15 cellular contexts compared by ENCODE assay signal in genomic region chr2:174003635-174004310, GRCh38. TPM values are rescaled to one million over a fixed set of nuclear protein-coding genes. Genes with fewer than 3 reads are reported as not detected.
DNase-seq lines count a peak whose midpoint lies in the region; ATAC-seq, FAIRE-seq and TF ChIP-seq lines count a peak whose summit lies in the region.
"Had no signal": no experiment of that assay in that cellular context is flagged by ENCODE, and none has a peak within 500 bp of the region (broad histone marks: within the 10 kb centered on the region; RNA-seq: fewer than 3 reads in every experiment).

No MANE protein-coding gene starts in this region.

- 73 to 77% methylated on average over 14 of the region's 14 CpGs for WGBS in heart right ventricle, 2 donors
- WGBS in small intestine, 3 donors = 29 to 66% (median 41%) methylated on average over 14 of the region's 14 CpGs

- H3K4me3 ChIP-seq in HFF-Myc (replicated peaks; ENCODE audit: low read depth, low read length) (no peak overlapping the region), SJCRH30 (no peak overlapping the region), heart right ventricle (no peak overlapping the region), small intestine (ENCODE audit: low read depth in 1 of 2, low read length in 2 of 2) (no peak overlapping the region)
- H3K4me3 ChIP-seq in CD8-positive, alpha-beta T cell (ENCODE audit: low read depth, low read length) = no peak overlapping the region
- H3K4me3 ChIP-seq: colonic mucosa, left lung had no signal

- H3K27ac Mint-ChIP-seq in CD8-positive, alpha-beta T cell = no peak overlapping the region
- H3K27ac Mint-ChIP-seq: activated naive CD8-positive, alpha-beta T cell had no signal

- FAIRE-seq in small intestine (lab: Jason Lieb, UNC) = no peak

- H3K27me3 Mint-ChIP-seq in CD8-positive, alpha-beta T cell (ENCODE audit: low read depth) = no peaks in the 10 kb centered on the region

- no peak overlapping the region for H3K4me3 Mint-ChIP-seq in CD8-positive, alpha-beta T cell
- H3K4me3 Mint-ChIP-seq: activated naive CD8-positive, alpha-beta T cell had no signal

- DNase-seq in HFF-Myc (ENCODE audit: extremely low read depth, low read depth) (no peak), SJCRH30 (peak; percentile 79 to 83), heart right ventricle (peak in 1 of 2 donors; percentile 30), small intestine (peak; percentile 85)
- no peak for DNase-seq in CD8-positive, alpha-beta T cell
- DNase-seq: colonic mucosa; COR-L47; foreskin melanocyte; left lung; occipital lobe; stimulated activated naive CD4-positive, alpha-beta T cell; T-helper 2 cell had no signal

- H3K36me3 Mint-ChIP-seq in CD8-positive, alpha-beta T cell = no peaks in the 10 kb centered on the region

- H3K9me3 ChIP-seq in SJCRH30 (replicated peaks) (0 out of 2 replicates have a peak, but pooled peaks cover 2% of the 10 kb centered on the region), heart right ventricle (no peaks in the 10 kb centered on the region), small intestine (ENCODE audit: control insufficient read depth, low read depth) (no peaks in the 10 kb centered on the region)
- H3K9me3 ChIP-seq in CD8-positive, alpha-beta T cell (ENCODE audit: low read length) = no peaks in the 10 kb centered on the region
- H3K9me3 ChIP-seq: colonic mucosa, left lung had no signal

- intact Hi-C loops in heart right ventricle (cut with DNase I) = no loop called here
- intact Hi-C loops in CD8-positive, alpha-beta T cell (cut with DNase I, micrococcal nuclease) = loop anchor here in 1 of 2 experiments (5.0 kb wide), 1 partner anchor 36 kb away; the partner anchor contains the start of gene SP3

- peak; percentile 29 for TF ChIP-seq CTCF in HFF-Myc (IDR thresholded peaks at IDR 0.05; ENCODE audit: low read depth, low read length, missing control alignments)
- TF ChIP-seq CTCF in heart right ventricle (IDR thresholded peaks at IDR 0.05) = peak in 7 of 9 donors; percentile 19 to 53 (median 42)
- no peak for TF ChIP-seq CTCF in CD8-positive, alpha-beta T cell (IDR thresholded peaks at IDR 0.05)

- H3K4me1 ChIP-seq in SJCRH30 = peaks cover 22% of the 10 kb centered on the region
- peaks cover 3 to 42% (median 25%) of the 10 kb centered on the region in 9 donors for H3K4me1 ChIP-seq in heart right ventricle
- peaks cover 0 to 2% of the 10 kb centered on the region in 2 donors for H3K4me1 ChIP-seq in small intestine (ENCODE audit: control insufficient read depth in 2 of 2, insufficient read depth in 1 of 2, low read depth in 1 of 2, low read length in 1 of 2)
- no peaks in the 10 kb centered on the region for H3K4me1 ChIP-seq in CD8-positive, alpha-beta T cell (ENCODE audit: insufficient read depth, low read length)
- H3K4me1 ChIP-seq: colonic mucosa had no signal

- CTCF ChIA-PET in CD8-positive, alpha-beta T cell (lab: Charles Lee) = interaction anchor here (0.8 kb wide), 1 partner anchor 119 kb away, joined by 3 read pairs; no protein-coding TSS in a partner anchor

- H3K36me3 ChIP-seq in SJCRH30 = 0 out of 2 replicates have a peak, but pooled peaks cover 2% of the 10 kb centered on the region
- H3K36me3 ChIP-seq in heart right ventricle = no peaks in the 10 kb centered on the region
- H3K36me3 ChIP-seq in small intestine (ENCODE audit: control insufficient read depth in 2 of 2, insufficient read depth in 2 of 2, low read length in 2 of 2) = no peaks in the 10 kb centered on the region
- H3K36me3 ChIP-seq in CD8-positive, alpha-beta T cell (ENCODE audit: insufficient read depth, low read length) = no peaks in the 10 kb centered on the region
- H3K36me3 ChIP-seq: colonic mucosa, left lung had no signal

- no peaks in the 10 kb centered on the region for H3K9me3 Mint-ChIP-seq in CD8-positive, alpha-beta T cell

- H3K27ac ChIP-seq in SJCRH30 (no peak overlapping the region), heart right ventricle (peak overlapping the region in 5 of 10 donors; percentile 14 to 78 (median 65)), small intestine (ENCODE audit: low read depth in 1 of 2, low read length in 1 of 2) (no peak overlapping the region)
- no peak overlapping the region for H3K27ac ChIP-seq in CD8-positive, alpha-beta T cell (ENCODE audit: low read depth, low read length)
- H3K27ac ChIP-seq: colonic mucosa, left lung had no signal

- ATAC-seq in heart right ventricle (peak in 7 of 8 donors; percentile 51 to 72 (median 61)), GM18520 (IDR thresholded peaks at IDR 0.05; ENCODE audit: unreplicated experiment) (no peak), HG03139 (IDR thresholded peaks at IDR 0.05; ENCODE audit: unreplicated experiment) (no peak)
- ATAC-seq in CD8-positive, alpha-beta T cell = no peak
- ATAC-seq: left lung had no signal

- POLR2A ChIA-PET in CD8-positive, alpha-beta T cell (lab: Charles Lee) = no interaction called here

- H3K4me1 Mint-ChIP-seq in CD8-positive, alpha-beta T cell (ENCODE audit: low read depth) = no peaks in the 10 kb centered on the region

- H3K27me3 ChIP-seq in SJCRH30 = no peaks in the 10 kb centered on the region
- no peaks in the 10 kb centered on the region for H3K27me3 ChIP-seq in heart right ventricle
- no peaks in the 10 kb centered on the region for H3K27me3 ChIP-seq in small intestine (ENCODE audit: control insufficient read depth in 2 of 2, insufficient read depth in 2 of 2, low read length in 2 of 2)
- no peaks in the 10 kb centered on the region for H3K27me3 ChIP-seq in CD8-positive, alpha-beta T cell (ENCODE audit: insufficient read depth, low read length)
- H3K27me3 ChIP-seq: colonic mucosa, left lung had no signal

RNA-seq across cellular contexts. Expression of gene SP3, which starts 38.6 kb away (rescaled TPM):
- total RNA-seq in SJCRH30 (2014; rRNA removed; shearing (Covaris generic)) = 133 and 148 TPM in 2 replicates
- total RNA-seq in heart right ventricle = 10 to 100 TPM; 36.4 to 45.7 (median 41.0) TPM
- polyA plus RNA-seq in heart right ventricle = 10 to 100 TPM in 1 of 2 donors, 1 to 10 TPM in 1; 8.6 to 11.6 TPM
- 10 to 100 TPM; 15.0 to 22.7 (median 15.4) TPM for polyA plus RNA-seq in small intestine
- 100 to 1,000 TPM; 166 to 169 TPM for total RNA-seq in CD8-positive, alpha-beta T cell

Comparison
In these comparisons a context has a peak if more than half of its experiments do, and no peak if none do; other contexts are left out.
1. DNase-seq: peak in SJCRH30 (2 of 2) and small intestine (single experiment); none in HFF-Myc (single experiment) and CD8-positive, alpha-beta T cell (0 of 7).
2. ATAC-seq: peak in heart right ventricle (7 of 8); none in GM18520 (single experiment), CD8-positive, alpha-beta T cell (single experiment) and HG03139 (single experiment).